Comparison of ENCODE assay signal across 8 cellular contexts in genomic region chr1:93179886-93180722, GRCh38. TPM values are rescaled to one million over a fixed set of nuclear protein-coding genes. Genes with fewer than 3 reads are reported as not detected.
DNase-seq lines count a peak whose midpoint lies in the region; ATAC-seq and TF ChIP-seq lines count a peak whose summit lies in the region.

Gene TMED5, minus strand, starts transcription at chr1:93180413. Its CDS starts 171 bp downstream, at chr1:93180242.

- H4K20me1 ChIP-seq in OCI-LY3 (ENCODE audit: insufficient read depth, low read length): peaks cover 24% of the 10 kb centered on the region

- H3K9me3 ChIP-seq in OCI-LY3 (ENCODE audit: insufficient read depth, low read length): no peaks in the 10 kb centered on the region

- H3K27me3 Mint-ChIP-seq in endothelial cell (ENCODE audit: unreplicated experiment): peaks cover 10% of the 10 kb centered on the region
- no peaks in the 10 kb centered on the region for H3K27me3 Mint-ChIP-seq in mesothelial cell of epicardium (ENCODE audit: low read depth)

- peak within 1 kb of the TSS; percentile 100 for H3K4me3 ChIP-seq in OCI-LY3 (ENCODE audit: low read length)

- peaks cover 16% of the 10 kb centered on the region for H3K36me3 ChIP-seq in OCI-LY3 (replicated peaks; ENCODE audit: low read depth, low read length)

- ATAC-seq in GM21526 (IDR thresholded peaks at IDR 0.05; ENCODE audit: low FRiP score, unreplicated experiment): peak; percentile 79

- no peaks in the 10 kb centered on the region for H3K27me3 ChIP-seq in OCI-LY3 (ENCODE audit: low read depth, low read length)

- H3K79me2 ChIP-seq in OCI-LY3 (ENCODE audit: low read length): peaks cover 72% of the 10 kb centered on the region

- peak within 1 kb of the TSS; percentile 97 for H3K4me3 Mint-ChIP-seq in endothelial cell (ENCODE audit: unreplicated experiment)
- peak within 1 kb of the TSS; percentile 93 for H3K4me3 Mint-ChIP-seq in mesothelial cell of epicardium

- H3K4me2 ChIP-seq in OCI-LY3 (ENCODE audit: low read length): peak within 1 kb of the TSS; percentile 94

- peak within 1 kb of the TSS; percentile 75; the same call in 1 of the 2 replicates for H2AFZ ChIP-seq in OCI-LY3 (ENCODE audit: low read depth, low read length)

- peak within 1 kb of the TSS; percentile 98 for H3K27ac Mint-ChIP-seq in endothelial cell (ENCODE audit: unreplicated experiment)
- peak within 1 kb of the TSS; percentile 100 for H3K27ac Mint-ChIP-seq in mesothelial cell of epicardium

- H3K36me3 Mint-ChIP-seq in endothelial cell (ENCODE audit: low read depth, unreplicated experiment): peaks cover 7% of the 10 kb centered on the region
- no peaks in the 10 kb centered on the region for H3K36me3 Mint-ChIP-seq in mesothelial cell of epicardium

- TF ChIP-seq CTCF in OCI-LY3 (IDR thresholded peaks at IDR 0.05; ENCODE audit: low read depth, low read length) (no peak), endothelial cell (IDR thresholded peaks at IDR 0.05; ENCODE audit: unreplicated experiment) (no peak), mesothelial cell of epicardium (IDR thresholded peaks at IDR 0.05; ENCODE audit: unreplicated experiment) (no peak)

- H3K4me1 ChIP-seq in OCI-LY3 (ENCODE audit: low read length): peaks cover 19% of the 10 kb centered on the region

- no peaks in the 10 kb centered on the region for H3K9me3 Mint-ChIP-seq in endothelial cell (ENCODE audit: unreplicated experiment)
- no peaks in the 10 kb centered on the region for H3K9me3 Mint-ChIP-seq in mesothelial cell of epicardium

- H3K9ac ChIP-seq in OCI-LY3 (ENCODE audit: low read length): peak within 1 kb of the TSS; percentile 100

- H3K4me1 Mint-ChIP-seq in endothelial cell (ENCODE audit: unreplicated experiment): peaks cover 27% of the 10 kb centered on the region
- peaks cover 19% of the 10 kb centered on the region for H3K4me1 Mint-ChIP-seq in mesothelial cell of epicardium

- peak; percentile 96 for DNase-seq in DMS114 treated with DMSO at 0.1 percent for 48 hours (lab: John Stamatoyannopoulos, UW; ENCODE audit: unreplicated experiment)
- DNase-seq in HuH-7.5 (ENCODE audit: low spot score): peak; percentile 65
- peak; percentile 96 for DNase-seq in activated CD8-positive, alpha-beta memory T cell treated with anti-CD3 and anti-CD28 coated beads, Interleukin-2, amount 50 U/mL, for 48 hours
- peak; percentile 97 for DNase-seq in endothelial cell (ENCODE audit: low spot score)
- peak; percentile 91 to 97 for DNase-seq in mesothelial cell of epicardium (ENCODE audit: low spot score in 2 of 2, unreplicated experiment in 2 of 2)
- peak; percentile 94 to 95 for DNase-seq in stimulated activated CD8-positive, alpha-beta memory T cell treated with anti-CD3 and anti-CD28 coated beads, Interleukin-15, amount 100 ng/mL, for 48 hours (ENCODE audit: low read depth in 2 of 2)

- peak within 1 kb of the TSS; percentile 97 for H3K27ac ChIP-seq in OCI-LY3 (ENCODE audit: low read length)

RNA-seq across cellular contexts. Expression of gene TMED5, which starts in this region (rescaled TPM):
- total RNA-seq in endothelial cell (ENCODE audit: unreplicated experiment) (34.5 TPM), mesothelial cell of epicardium (41.7 to 43.0 TPM (median 41.8 TPM) in 3 replicates)

Comparison
In these comparisons a context has a peak if more than half of its experiments do, and no peak if none do; other contexts are left out.
1. Peak in every context shown above with its lines: DNase-seq, ATAC-seq, H3K4me3 ChIP-seq and H3K27ac ChIP-seq.